ENCODE assay signal across 13 cellular contexts in the genomic region with DNA sequence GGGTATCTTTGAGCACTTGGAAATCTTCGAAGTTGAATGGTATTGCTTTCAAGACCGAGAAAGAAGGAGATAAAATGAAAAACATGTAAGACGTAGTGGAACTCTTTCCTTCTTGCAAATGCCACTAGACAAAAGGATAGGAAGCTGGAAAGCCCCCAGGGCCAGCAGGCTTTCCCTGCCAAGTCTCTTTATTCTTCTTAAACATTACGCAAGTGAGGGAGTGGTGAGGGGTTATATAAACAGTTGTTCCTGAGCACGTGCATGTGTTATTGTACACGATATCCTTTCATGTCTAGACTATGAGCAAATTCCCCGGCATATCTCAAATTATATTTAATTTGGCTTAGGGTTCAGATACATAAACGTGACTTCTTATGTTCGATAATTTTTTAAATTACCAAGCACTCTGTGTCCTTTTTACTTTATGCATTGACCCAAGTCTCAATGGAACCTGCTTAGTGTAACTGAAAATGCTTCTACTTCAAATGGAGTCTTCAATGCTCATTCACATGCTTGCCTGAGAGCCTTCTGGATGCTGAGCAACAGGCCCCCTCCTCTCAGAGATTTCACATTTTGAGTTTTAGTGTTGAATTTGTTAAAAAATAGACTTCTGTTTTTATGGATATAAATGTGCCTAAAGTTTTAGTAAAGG. TPM values are rescaled to one million over a fixed set of nuclear protein-coding genes. Genes with fewer than 3 reads are reported as not detected.
DNase-seq lines count a peak whose midpoint lies in the region; ATAC-seq and TF ChIP-seq lines count a peak whose summit lies in the region.
"Had no signal": no experiment of that assay in that cellular context is flagged by ENCODE, and none has a peak within 500 bp of the region (broad histone marks: within the 10 kb centered on the region; RNA-seq: fewer than 3 reads in every experiment).

No MANE protein-coding gene starts in this region.

- no peak for TF ChIP-seq EP300 in SK-N-SH (IDR thresholded peaks at IDR 0.05; ENCODE audit: borderline replicate concordance in 1 of 2, low read depth in 1 of 2, low read length in 1 of 2)

- H3K36me3 ChIP-seq in mammary epithelial cell (ENCODE audit: insufficient read depth, low read length) (peaks cover 8% of the 10 kb centered on the region), SK-N-SH (replicated peaks in 1 of 2; ENCODE audit: control insufficient read depth in 1 of 2, insufficient read depth in 2 of 2, low read length in 1 of 2) (peaks cover 46 to 50% of the 10 kb centered on the region in 2 experiments)

- intact Hi-C loops in MCF 10A (cut with micrococcal nuclease) (no loop called here), mammary epithelial cell (cut with micrococcal nuclease) (no loop called here)

- H3K27me3 ChIP-seq in mammary epithelial cell (ENCODE audit: insufficient read depth, low read length) (no peaks in the 10 kb centered on the region), SK-N-SH (ENCODE audit: insufficient read depth) (no peaks in the 10 kb centered on the region)

- no peak for ATAC-seq in GM18861 (IDR thresholded peaks at IDR 0.05; ENCODE audit: unreplicated experiment)
- ATAC-seq: stimulated activated naive CD8-positive, alpha-beta T cell treated with anti-CD3 and anti-CD28 coated beads, Interleukin-15, amount 100 ng/mL, for 72 hours had no signal

- BruUV-seq in MCF 10A (replicated peaks; lab: Mats Ljungman, UMichigan) (no TSS peak), mammary epithelial cell (replicated peaks; lab: Mats Ljungman, UMichigan) (no TSS peak)

- H3K9ac ChIP-seq in mammary epithelial cell (ENCODE audit: insufficient read depth, low read length), result no peak overlapping the region
- no peak overlapping the region for H3K9ac ChIP-seq in SK-N-SH

- H2AFZ ChIP-seq in mammary epithelial cell (ENCODE audit: low read depth, low read length) (no peak overlapping the region), SK-N-SH (ENCODE audit: low read depth) (no peak overlapping the region)

- no peaks in the 10 kb centered on the region for H3K9me2 ChIP-seq in SK-N-SH

- peaks cover 36% of the 10 kb centered on the region for H3K36me3 Mint-ChIP-seq in MCF 10A (ENCODE audit: insufficient read depth, unreplicated experiment)

- H3K9me3 Mint-ChIP-seq in MCF 10A (ENCODE audit: unreplicated experiment), result no peaks in the 10 kb centered on the region
- H3K9me3 Mint-ChIP-seq: memory B cell; stimulated activated naive CD8-positive, alpha-beta T cell treated with anti-CD3 and anti-CD28 coated beads, Interleukin-15, amount 100 ng/mL, for 72 hours had no signal

- no peaks in the 10 kb centered on the region for H3K79me2 ChIP-seq in mammary epithelial cell (ENCODE audit: insufficient read depth, low read length)
- no peaks in the 10 kb centered on the region for H3K79me2 ChIP-seq in SK-N-SH (ENCODE audit: insufficient read depth)

- TF ChIP-seq CTCF in MCF 10A (IDR thresholded peaks at IDR 0.05; ENCODE audit: unreplicated experiment) (no peak), mammary epithelial cell (conservative IDR thresholded peaks at IDR 0.05 in 1 of 2, IDR thresholded peaks at IDR 0.05 in 1 of 2; ENCODE audit: extremely low read depth in 1 of 2, insufficient read depth in 1 of 2, low read depth in 1 of 2, low read length in 2 of 2) (no peak), SK-N-SH (IDR thresholded peaks at IDR 0.05) (no peak)

- peaks cover 8% of the 10 kb centered on the region for H3K4me1 Mint-ChIP-seq in MCF 10A (ENCODE audit: insufficient read depth, unreplicated experiment)
- H3K4me1 Mint-ChIP-seq: memory B cell; stimulated activated naive CD8-positive, alpha-beta T cell treated with anti-CD3 and anti-CD28 coated beads, Interleukin-15, amount 100 ng/mL, for 72 hours had no signal

- no peak for TF ChIP-seq RAD21 in SK-N-SH (IDR thresholded peaks at IDR 0.05; ENCODE audit: low read length)

- POLR2A ChIA-PET in MCF 10A (lab: Yijun Ruan, JAX) (interaction anchor here (0.6 kb wide), 1 partner anchor 17 kb away, joined by 3 read pairs; no protein-coding TSS in a partner anchor), SK-N-SH (lab: Yijun Ruan, JAX) (no interaction called here)

- no peaks in the 10 kb centered on the region for H3K27me3 Mint-ChIP-seq in MCF 10A (ENCODE audit: insufficient read depth, unreplicated experiment)
- H3K27me3 Mint-ChIP-seq: memory B cell; stimulated activated naive CD8-positive, alpha-beta T cell treated with anti-CD3 and anti-CD28 coated beads, Interleukin-15, amount 100 ng/mL, for 72 hours had no signal

- CTCF ChIA-PET in MCF 10A (lab: Yijun Ruan, JAX), result interaction anchor here (1.0 kb wide), 1 partner anchor 70 kb away, joined by 3 read pairs; no protein-coding TSS in a partner anchor
- CTCF ChIA-PET in mammary epithelial cell (lab: Charles Lee; ENCODE audit: low non-redundant PET), result no interaction called here
- CTCF ChIA-PET in SK-N-SH (lab: Yijun Ruan, JAX), result no interaction called here

- no peaks in the 10 kb centered on the region for H3K9me3 ChIP-seq in mammary epithelial cell (replicated peaks; ENCODE audit: insufficient read depth, low read length)
- no peaks in the 10 kb centered on the region for H3K9me3 ChIP-seq in SK-N-SH

- no peak overlapping the region for H3K27ac ChIP-seq in mammary epithelial cell (ENCODE audit: insufficient read depth, low read depth, low read length)
- H3K27ac ChIP-seq in SK-N-SH (ENCODE audit: low read depth in 2 of 2, low read length in 1 of 2), result no peak overlapping the region
- H3K27ac ChIP-seq: 22Rv1 had no signal

- DNase-seq in MCF 10A (ENCODE audit: unreplicated experiment), result peak; percentile 95
- no peak for DNase-seq in mammary epithelial cell
- DNase-seq in fibroblast of peridontal ligament (ENCODE audit: extremely low read depth), result peak; percentile 76
- peak; percentile 62 for DNase-seq in midbrain (lab: John Stamatoyannopoulos, UW)
- DNase-seq in SK-N-SH, result no peak
- no peak for DNase-seq in SK-N-DZ (ENCODE audit: low spot score)
- no peak for DNase-seq in stimulated activated CD4-positive, alpha-beta T cell treated with anti-CD3 and anti-CD28 coated beads, Interleukin-4, amount 100 ng/mL, for 1 hour
- DNase-seq: stimulated activated CD4-positive, alpha-beta T cell treated with anti-CD3 and anti-CD28 coated beads, Interleukin-15, amount 100 ng/mL, for 24 hours; stimulated activated naive CD8-positive, alpha-beta T cell treated with anti-CD3 and anti-CD28 coated beads, Interleukin-15, amount 100 ng/mL, for 72 hours; SW 1271 had no signal

- no peaks in the 10 kb centered on the region for H4K20me1 ChIP-seq in mammary epithelial cell (ENCODE audit: insufficient read depth, low read length)
- H4K20me1 ChIP-seq in SK-N-SH (ENCODE audit: insufficient read depth), result no peaks in the 10 kb centered on the region

- H3F3A ChIP-seq in SK-N-SH (replicated peaks; ENCODE audit: insufficient read depth), result no peaks in the 10 kb centered on the region

- H3K4me3 ChIP-seq in mammary epithelial cell (replicated peaks in 1 of 3; ENCODE audit: insufficient read depth in 1 of 3, low read depth in 2 of 3, low read length in 3 of 3) (no peak overlapping the region), SK-N-SH (ENCODE audit: low read depth in 2 of 2, low read length in 1 of 2) (no peak overlapping the region)

- WGBS in mammary epithelial cell (ENCODE audit: low coverage, missing lambda C conversion rate), result 48% methylated on average over 9 of the region's 9 CpGs
- WGBS in SK-N-SH (ENCODE audit: low lambda C conversion rate), result 85% methylated on average over 9 of the region's 9 CpGs

- H3K27ac Mint-ChIP-seq in MCF 10A (ENCODE audit: low read depth, unreplicated experiment), result peak overlapping the region; percentile 84
- H3K27ac Mint-ChIP-seq: memory B cell had no signal

- dilution Hi-C loops in mammary epithelial cell (cut with HindIII; ENCODE audit: low sequenced_read_pairs), result no loop called here

- H3K4me2 ChIP-seq in mammary epithelial cell (ENCODE audit: insufficient read depth, low read depth, low read length), result no peak overlapping the region
- H3K4me2 ChIP-seq in SK-N-SH, result no peak overlapping the region

- H3K4me1 ChIP-seq in mammary epithelial cell (ENCODE audit: insufficient read depth, low read length) (no peaks in the 10 kb centered on the region), SK-N-SH (ENCODE audit: control insufficient read depth in 1 of 2, insufficient read depth in 2 of 2, low read depth in 1 of 2, low read length in 1 of 2) (no peaks in the 10 kb centered on the region)

- in situ Hi-C loops in mammary epithelial cell (cut with MboI; ENCODE audit: low sequenced_read_pairs in 2 of 2), result no loop called here

- H3K4me3 Mint-ChIP-seq in MCF 10A (ENCODE audit: unreplicated experiment), result peak overlapping the region; percentile 53
- H3K4me3 Mint-ChIP-seq: memory B cell; stimulated activated naive CD8-positive, alpha-beta T cell treated with anti-CD3 and anti-CD28 coated beads, Interleukin-15, amount 100 ng/mL, for 72 hours had no signal

TF ChIP-seq in SK-N-SH, 30 proteins besides CTCF, POLR2A, EP300 and RAD21 (continues in another document):
- TF ChIP-seq, protein P1, sequence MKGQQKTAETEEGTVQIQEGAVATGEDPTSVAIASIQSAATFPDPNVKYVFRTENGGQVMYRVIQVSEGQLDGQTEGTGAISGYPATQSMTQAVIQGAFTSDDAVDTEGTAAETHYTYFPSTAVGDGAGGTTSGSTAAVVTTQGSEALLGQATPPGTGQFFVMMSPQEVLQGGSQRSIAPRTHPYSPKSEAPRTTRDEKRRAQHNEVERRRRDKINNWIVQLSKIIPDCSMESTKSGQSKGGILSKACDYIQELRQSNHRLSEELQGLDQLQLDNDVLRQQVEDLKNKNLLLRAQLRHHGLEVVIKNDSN (IDR thresholded peaks at IDR 0.05; ENCODE audit: borderline replicate concordance, low read depth), result no peak
- TF ChIP-seq ELF1 (IDR thresholded peaks at IDR 0.05), result no peak
- no peak for TF ChIP-seq MXI1 (IDR thresholded peaks at IDR 0.05; ENCODE audit: low read depth, low read length)
- TF ChIP-seq, protein P2, sequence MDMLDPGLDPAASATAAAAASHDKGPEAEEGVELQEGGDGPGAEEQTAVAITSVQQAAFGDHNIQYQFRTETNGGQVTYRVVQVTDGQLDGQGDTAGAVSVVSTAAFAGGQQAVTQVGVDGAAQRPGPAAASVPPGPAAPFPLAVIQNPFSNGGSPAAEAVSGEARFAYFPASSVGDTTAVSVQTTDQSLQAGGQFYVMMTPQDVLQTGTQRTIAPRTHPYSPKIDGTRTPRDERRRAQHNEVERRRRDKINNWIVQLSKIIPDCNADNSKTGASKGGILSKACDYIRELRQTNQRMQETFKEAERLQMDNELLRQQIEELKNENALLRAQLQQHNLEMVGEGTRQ (IDR thresholded peaks at IDR 0.05; ENCODE audit: borderline replicate concordance, low read depth, low read length), result no peak
- TF ChIP-seq JUND (IDR thresholded peaks at IDR 0.05), result no peak
- no peak for TF ChIP-seq GATA2 (CRISPR knock-in tag; IDR thresholded peaks at IDR 0.05)
- no peak for TF ChIP-seq FOXJ3 (CRISPR knock-in tag; IDR thresholded peaks at IDR 0.05)

RNA-seq across cellular contexts. Expression of a gene that starts 59.0 kb away (rescaled TPM):
- total RNA-seq in MCF 10A (2022), result 27.3 and 35.7 TPM in 2 replicates
- 10 to 100 TPM; 26.2 to 34.7 TPM for total RNA-seq in mammary epithelial cell
- 25.0 TPM for polyA plus RNA-seq in mammary epithelial cell
- 30.0 TPM for polyA minus RNA-seq in mammary epithelial cell
- 25.9 and 32.3 TPM in 2 replicates for polyA plus RNA-seq in SK-N-SH (2012; rRNA removed)
- polyA plus RNA-seq in SK-N-SH (2012; cell fraction: cytosol; rRNA removed), result 24.9 and 26.8 TPM in 2 replicates
- polyA plus RNA-seq in SK-N-SH (2012; cell fraction: nucleus; rRNA removed), result 27.4 and 48.2 TPM in 2 replicates
- polyA plus RNA-seq in SK-N-DZ (2014; cell fraction: cytosol; rRNA removed), result 11.6 and 14.5 TPM in 2 replicates
- 4.6 and 8.0 TPM in 2 replicates for polyA plus RNA-seq in SK-N-DZ (2014; cell fraction: nucleus; rRNA removed)

Comparison
In these comparisons a context has a peak if more than half of its experiments do, and no peak if none do; other contexts are left out.
1. DNase-seq: peak in MCF 10A (single experiment), fibroblast of peridontal ligament (single experiment) and midbrain (single experiment); none in mammary epithelial cell (single experiment), SK-N-SH (single experiment), SK-N-DZ (single experiment) and stimulated activated CD4-positive, alpha-beta T cell treated with anti-CD3 and anti-CD28 coated beads, Interleukin-4, amount 100 ng/mL, for 1 hour (single experiment).